In genomic region chr5:111159845-111160244, GRCh38 we compare ENCODE assay signal across 22 cellular contexts.
DNase-seq lines count a peak whose midpoint lies in the region; ATAC-seq and TF ChIP-seq lines count a peak whose summit lies in the region.
"Had no signal": no experiment of that assay in that cellular context is flagged by ENCODE, and none has a peak within 500 bp of the region (broad histone marks: within the 10 kb centered on the region; RNA-seq: fewer than 3 reads in every experiment).

No MANE protein-coding gene starts in this region.

- H3K4me3 Mint-ChIP-seq in brain, result no peak overlapping the region
- H3K4me3 Mint-ChIP-seq: activated CD4-positive, alpha-beta T cell treated with anti-CD3 and anti-CD28 coated beads, Interleukin-2, amount 10 ng/mL, durations not matched to agents 7 days and 5 days; CD14-positive monocyte had no signal

- no peak for TF ChIP-seq POLR2A in breast epithelium (IDR thresholded peaks at IDR 0.05)

- ATAC-seq in HG03432 (IDR thresholded peaks at IDR 0.05; ENCODE audit: unreplicated experiment), result peak; percentile 45

- H3K9me3 ChIP-seq in breast epithelium, result no peaks in the 10 kb centered on the region
- H3K9me3 ChIP-seq: colonic mucosa, Peyer's patch, stomach had no signal

- H3K27ac ChIP-seq in breast epithelium, result no peak overlapping the region
- H3K27ac ChIP-seq: colonic mucosa, Peyer's patch, stomach had no signal

- H3K36me3 Mint-ChIP-seq in brain, result no peaks in the 10 kb centered on the region
- H3K36me3 Mint-ChIP-seq: CD14-positive monocyte had no signal

- no peak overlapping the region for H3K4me3 ChIP-seq in breast epithelium
- H3K4me3 ChIP-seq: colonic mucosa, Peyer's patch, stomach had no signal

- H3K36me3 ChIP-seq in breast epithelium, result no peaks in the 10 kb centered on the region
- H3K36me3 ChIP-seq: colonic mucosa, Peyer's patch, stomach had no signal

- H3K27ac Mint-ChIP-seq in brain, result no peak overlapping the region
- H3K27ac Mint-ChIP-seq: activated CD4-positive, alpha-beta T cell treated with anti-CD3 and anti-CD28 coated beads, Interleukin-2, amount 10 ng/mL, durations not matched to agents 7 days and 5 days; CD14-positive monocyte had no signal

- peak; percentile 19 to 21 for TF ChIP-seq CTCF in brain (conservative IDR thresholded peaks at IDR 0.05)
- TF ChIP-seq CTCF in breast epithelium (IDR thresholded peaks at IDR 0.05), result no peak

- H3K27me3 Mint-ChIP-seq in brain, result peaks cover 7% of the 10 kb centered on the region
- H3K27me3 Mint-ChIP-seq: activated CD4-positive, alpha-beta T cell treated with anti-CD3 and anti-CD28 coated beads, Interleukin-2, amount 10 ng/mL, durations not matched to agents 7 days and 5 days had no signal

- peaks cover 5% of the 10 kb centered on the region for H3K4me1 Mint-ChIP-seq in brain
- H3K4me1 Mint-ChIP-seq: CD14-positive monocyte had no signal

- intact Hi-C loops in breast epithelium (cut with DNase I; ENCODE audit: low total_unique reads), result no loop called here

- no peaks in the 10 kb centered on the region for H3K4me1 ChIP-seq in breast epithelium
- H3K4me1 ChIP-seq: colonic mucosa, Peyer's patch had no signal

- DNase-seq in NCI-H82 (lab: John Stamatoyannopoulos, UW) (peak; percentile 14), NCI-H82 treated with DMSO at 0.1 percent for 48 hours (lab: John Stamatoyannopoulos, UW; ENCODE audit: unreplicated experiment) (no peak), putamen (ENCODE audit: low spot score) (peak; percentile 9), breast epithelium (ENCODE audit: low spot score in 2 of 2) (no peak), mucosa of gallbladder (ENCODE audit: low spot score) (no peak)
- no peak for DNase-seq in stimulated activated CD4-positive, alpha-beta T cell treated with anti-CD3 and anti-CD28 coated beads, Interleukin-2, amount 100 ng/mL, for 48 hours
- DNase-seq: ACHN; activated CD4-positive, alpha-beta T cell treated with anti-CD3 and anti-CD28 coated beads, Interleukin-2, amount 10 ng/mL, durations not matched to agents 7 days and 5 days; activated naive CD4-positive, alpha-beta T cell treated with Interleukin-2 at 50 U/mL for 16 hours; activated T-cell treated with anti-CD3 and anti-CD28 coated beads for 4 hours; colonic mucosa; DMS79; foreskin fibroblast; kidney glomerular epithelial cell; midbrain; NCI-H2029; NCI-H510A; Peyer's patch; stomach had no signal

- no peaks in the 10 kb centered on the region for H3K27me3 ChIP-seq in breast epithelium
- H3K27me3 ChIP-seq: colonic mucosa, Peyer's patch, stomach had no signal

- H3K9me3 Mint-ChIP-seq in brain, result peaks cover 0 to 5% (median 0%) of the 10 kb centered on the region in 5 experiments
- H3K9me3 Mint-ChIP-seq: activated CD4-positive, alpha-beta T cell treated with anti-CD3 and anti-CD28 coated beads, Interleukin-2, amount 10 ng/mL, durations not matched to agents 7 days and 5 days; CD14-positive monocyte had no signal

Comparison
In these comparisons a context has a peak if more than half of its experiments do, and no peak if none do; other contexts are left out.
1. DNase-seq: peak in NCI-H82 (single experiment) and putamen (single experiment); none in NCI-H82 treated with DMSO at 0.1 percent for 48 hours (single experiment), stimulated activated CD4-positive, alpha-beta T cell treated with anti-CD3 and anti-CD28 coated beads, Interleukin-2, amount 100 ng/mL, for 48 hours (0 of 2), breast epithelium (0 of 2) and mucosa of gallbladder (single experiment).
2. CTCF ChIP-seq: peak in brain (2 of 2); none in breast epithelium (0 of 3).